ENCODE assay signal across 8 cellular contexts in the genomic region with DNA sequence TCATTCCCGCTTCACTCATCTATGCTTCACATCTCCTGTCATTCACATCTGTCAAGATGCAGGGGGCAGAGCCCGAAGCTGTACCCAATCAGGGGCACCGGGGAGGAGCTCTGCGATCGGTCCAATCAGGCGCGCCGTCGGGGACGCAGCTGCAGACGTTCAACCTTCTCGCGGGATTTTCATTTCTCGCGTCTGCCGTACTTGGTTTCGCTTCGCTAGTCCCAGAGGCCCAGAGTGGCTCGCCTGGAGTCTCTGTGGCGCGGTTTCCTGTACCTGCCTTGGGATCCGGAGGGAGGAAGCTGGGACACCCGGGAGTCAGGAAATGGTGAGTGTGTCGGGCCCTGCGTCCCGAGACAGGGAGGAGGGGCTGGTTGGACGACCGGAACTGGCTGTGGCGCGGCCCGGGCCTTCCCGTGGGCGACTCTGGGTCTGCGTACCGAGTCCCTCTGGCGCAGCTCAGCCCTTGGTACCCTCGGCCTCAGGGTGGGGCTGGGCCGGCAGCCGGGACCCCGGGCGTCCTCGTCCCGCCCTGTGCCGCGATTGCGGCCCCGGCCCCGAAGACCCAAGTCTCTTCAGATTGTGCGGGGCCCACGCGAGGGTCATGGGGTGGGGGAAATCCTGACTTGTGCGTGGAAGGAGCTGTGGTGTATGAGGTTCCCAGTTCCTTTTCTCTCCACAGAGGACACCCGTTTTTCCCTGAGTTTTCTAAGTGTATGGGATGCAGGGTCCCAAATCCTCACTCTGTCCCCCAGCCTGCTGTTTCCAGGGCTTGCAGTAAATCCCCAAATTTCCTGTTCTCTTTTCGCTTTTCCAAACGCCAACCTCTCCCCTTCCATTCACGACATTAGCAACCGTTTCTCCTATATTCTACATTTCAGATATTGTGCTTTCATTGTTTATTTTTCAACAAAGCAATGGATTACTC. TPM values are rescaled to one million over a fixed set of nuclear protein-coding genes. Genes with fewer than 3 reads are reported as not detected.
A peak's percentile ranks its signal among the peaks of the same experiment; 100 is the strongest.
DNase-seq lines count a peak whose midpoint lies in the region; ATAC-seq, FAIRE-seq and TF ChIP-seq lines count a peak whose summit lies in the region.

Gene ZNF136 (plus strand): TSS at position 215 of the 925 bp plus-strand sequence. CDS start 108 bp downstream, at position 323.

- ATAC-seq in HG03064 (IDR thresholded peaks at IDR 0.05; ENCODE audit: low read depth, unreplicated experiment) = peak; percentile 73
- peak; percentile 99 for ATAC-seq in body of pancreas
- peak; percentile 99 for ATAC-seq in gastrocnemius medialis

- in situ Hi-C loops in gastrocnemius medialis (cut with MboI; ENCODE audit: low sequenced_read_pairs in 4 of 4) = no loop called here

- peak within 1 kb of the TSS; percentile 84 to 94 (median 92) for H3K27ac ChIP-seq in body of pancreas
- H3K27ac ChIP-seq in iPS DF 6.9 (ENCODE audit: low read length) = no peak within 1 kb of the TSS
- peak within 1 kb of the TSS; percentile 85 to 89 (median 88) for H3K27ac ChIP-seq in gastrocnemius medialis

- H3K36me3 ChIP-seq in body of pancreas (replicated peaks in 1 of 2; ENCODE audit: insufficient read depth in 1 of 2, low read depth in 2 of 2) (no peaks in the 10 kb centered on the region), iPS DF 6.9 (ENCODE audit: control insufficient read depth, insufficient read depth, low read length) (no peaks in the 10 kb centered on the region), gastrocnemius medialis (peaks cover 0 to 8% of the 10 kb centered on the region in 2 donors)

- peak within 1 kb of the TSS; percentile 31 to 76 for H3K4me3 ChIP-seq in body of pancreas
- H3K4me3 ChIP-seq in iPS DF 6.9 (ENCODE audit: low read length) = peak within 1 kb of the TSS; percentile 92
- H3K4me3 ChIP-seq in gastrocnemius medialis = peak within 1 kb of the TSS; percentile 77 to 90 (median 89)

- no peaks in the 10 kb centered on the region for H3K9me3 ChIP-seq in body of pancreas
- no peaks in the 10 kb centered on the region for H3K9me3 ChIP-seq in iPS DF 6.9 (ENCODE audit: control insufficient read depth, insufficient read depth, low read length)
- no peaks in the 10 kb centered on the region for H3K9me3 ChIP-seq in gastrocnemius medialis

- DNase-seq in 8988T = peak; percentile 81
- peak; percentile 94 for DNase-seq in NCI-H2107 (lab: John Stamatoyannopoulos, UW)
- DNase-seq in body of pancreas = peak; percentile 92 to 96 (median 94)
- peak; percentile 86 for DNase-seq in iPS DF 6.9 (ENCODE audit: low read depth, low spot score)
- DNase-seq in gastrocnemius medialis = peak; percentile 83 to 91

- TF ChIP-seq POLR2A in GM18526 (IDR thresholded peaks at IDR 0.05; ENCODE audit: extremely low read depth, insufficient read length) = peak; percentile 77
- TF ChIP-seq POLR2A in body of pancreas (IDR thresholded peaks at IDR 0.05) = peak; percentile 57 to 91 (median 86)
- TF ChIP-seq POLR2A in gastrocnemius medialis (IDR thresholded peaks at IDR 0.05) = peak; percentile 63 to 64

- peak; percentile 37 for FAIRE-seq in TTC549 (lab: Jason Lieb, UNC)

- H3K4me1 ChIP-seq in body of pancreas = peaks cover 30% of the 10 kb centered on the region
- H3K4me1 ChIP-seq in iPS DF 6.9 (ENCODE audit: control insufficient read depth, insufficient read depth, low read length) = no peaks in the 10 kb centered on the region
- H3K4me1 ChIP-seq in gastrocnemius medialis = peaks cover 6 to 16% of the 10 kb centered on the region in 2 donors

- intact Hi-C loops in body of pancreas (cut with DNase I) (no loop called here), gastrocnemius medialis (cut with DNase I; ENCODE audit: low total_unique reads) (no loop called here)

- TF ChIP-seq CTCF in body of pancreas (IDR thresholded peaks at IDR 0.05) (no peak), gastrocnemius medialis (IDR thresholded peaks at IDR 0.05 in 4 of 5, conservative IDR thresholded peaks at IDR 0.05 in 1 of 5) (no peak)

- H3K27me3 ChIP-seq in body of pancreas (no peaks in the 10 kb centered on the region), iPS DF 6.9 (ENCODE audit: control insufficient read depth, insufficient read depth, low read length) (no peaks in the 10 kb centered on the region), gastrocnemius medialis (no peaks in the 10 kb centered on the region)

- whole genome bisulfite sequencing in body of pancreas, 2 donors = 0 to 1% methylated on average over 29 to 57 of the region's 57 CpGs
- no CpG with 5 or more reads among the region's 57 CpGs for WGBS in iPS DF 6.9 (ENCODE audit: insufficient coverage, insufficient read length)

RNA-seq across cellular contexts. Expression of gene ZNF136, which starts in this region (rescaled TPM):
- total RNA-seq in body of pancreas (1 to 10 TPM; 3.4 to 4.0 TPM), gastrocnemius medialis (1 to 10 TPM; 1.4 to 2.2 (median 1.8) TPM)
